8 cellular contexts compared by ENCODE assay signal in genomic region chr9:110128664-110129329, GRCh38.
DNase-seq lines count a peak whose midpoint lies in the region; ATAC-seq and TF ChIP-seq lines count a peak whose summit lies in the region.

No MANE protein-coding gene starts in this region.

- intact Hi-C loops in left ventricle myocardium inferior (cut with micrococcal nuclease), result no loop called here
- intact Hi-C loops in Right ventricle myocardium superior (cut with DNase I), result no loop called here
- intact Hi-C loops in right cardiac atrium (cut with DNase I), result loop anchor here in 1 of 4 donors (10.0 kb wide), 1 partner anchor 84 kb away; no protein-coding TSS in a partner anchor

- H3K4me3 ChIP-seq in left ventricle myocardium inferior, result peak overlapping the region; percentile 65
- H3K4me3 ChIP-seq in right cardiac atrium (ENCODE audit: low read length), result no peak overlapping the region

- no peak for ATAC-seq in Right ventricle myocardium superior (ENCODE audit: poor library complexity)
- peak; percentile 71 for ATAC-seq in HG03457 (IDR thresholded peaks at IDR 0.05; ENCODE audit: unreplicated experiment)
- no peak for ATAC-seq in right cardiac atrium

- no peak for DNase-seq in left ventricle myocardium inferior
- no peak for DNase-seq in Right ventricle myocardium superior
- DNase-seq in right cardiac atrium, result no peak
- no peak for DNase-seq in anterior cingulate cortex (lab: John Stamatoyannopoulos, UW)
- DNase-seq in DMS153 (lab: John Stamatoyannopoulos, UW), result no peak
- no peak for DNase-seq in HuH-7 (ENCODE audit: low spot score)
- DNase-seq in DMS 273 treated with DMSO at 0.1 percent for 48 hours (lab: John Stamatoyannopoulos, UW), result no peak

- H3K9me3 ChIP-seq in left ventricle myocardium inferior (replicated peaks), result no peaks in the 10 kb centered on the region
- H3K9me3 ChIP-seq in right cardiac atrium (ENCODE audit: control insufficient read depth, low read length), result no peaks in the 10 kb centered on the region

- 42% methylated on average over 7 of the region's 7 CpGs for WGBS in right cardiac atrium

- H3K4me1 ChIP-seq in left ventricle myocardium inferior, result peaks cover 99% of the 10 kb centered on the region
- H3K4me1 ChIP-seq in right cardiac atrium (ENCODE audit: control insufficient read depth, insufficient read depth, low read length), result peaks cover 31% of the 10 kb centered on the region

- H3K27ac ChIP-seq in left ventricle myocardium inferior (replicated peaks) (peak overlapping the region; percentile 88), right cardiac atrium (ENCODE audit: low read length) (peak overlapping the region; percentile 76)

- no peaks in the 10 kb centered on the region for H3K36me3 ChIP-seq in left ventricle myocardium inferior

- no peak for TF ChIP-seq CTCF in left ventricle myocardium inferior (IDR thresholded peaks at IDR 0.05; ENCODE audit: borderline replicate concordance)

- no peaks in the 10 kb centered on the region for H3K27me3 ChIP-seq in left ventricle myocardium inferior (ENCODE audit: low read depth)
- H3K27me3 ChIP-seq in right cardiac atrium (ENCODE audit: control insufficient read depth, insufficient read depth), result no peaks in the 10 kb centered on the region
